Comparison of ENCODE assay signal across 17 cellular contexts in the genomic region with DNA sequence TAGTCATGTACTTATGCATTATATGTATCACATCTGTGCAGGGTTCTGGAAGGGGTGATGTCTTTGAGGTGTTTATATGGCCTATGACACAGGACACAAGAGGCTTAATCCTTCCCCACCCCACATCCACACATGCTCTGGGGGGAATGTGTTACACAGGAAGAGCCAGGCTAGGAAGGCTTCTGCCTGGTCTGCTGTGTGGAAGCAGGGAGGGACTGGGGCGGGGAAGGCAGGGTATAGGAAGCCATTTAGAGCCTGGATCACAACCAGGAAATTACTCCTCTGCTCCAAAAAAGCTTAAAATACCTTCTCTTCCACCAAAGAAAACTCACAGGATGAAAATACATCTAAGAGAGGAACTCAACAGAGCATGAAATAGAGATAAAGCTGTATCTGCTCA.
"Had no signal": no experiment of that assay in that cellular context is flagged by ENCODE, and none has a peak within 500 bp of the region (broad histone marks: within the 10 kb centered on the region; RNA-seq: fewer than 3 reads in every experiment).

No MANE protein-coding gene starts in this region.

- DNase-seq: activated CD4-positive, alpha-beta memory T cell treated with anti-CD3 and anti-CD28 coated beads for 36 hours; activated CD4-positive, alpha-beta T cell treated with anti-CD3 and anti-CD28 coated beads for 36 hours; activated naive CD4-positive, alpha-beta T cell; activated naive CD8-positive, alpha-beta T cell treated with anti-CD3 and anti-CD28 coated beads for 36 hours; activated T-cell treated with anti-CD3 and anti-CD28 coated beads for 4 hours; amniotic stem cell; endodermal cell; erythroblast; foreskin melanocyte; glutamatergic neuron; left lung; stimulated activated CD4-positive, alpha-beta T cell treated with anti-CD3 and anti-CD28 coated beads, Interleukin-15, amount 100 ng/mL, for 24 hours; stimulated activated CD4-positive, alpha-beta T cell treated with anti-CD3 and anti-CD28 coated beads, Interleukin-4, amount 100 ng/mL, for 1 hour; stomach; upper lobe of left lung had no signal

- H3K36me3 ChIP-seq: cardiac muscle cell, left lung, stomach, upper lobe of left lung had no signal

- H3K27ac ChIP-seq: cardiac muscle cell, left lung, stomach, upper lobe of left lung had no signal

- H3K4me3 ChIP-seq: cardiac muscle cell, left lung, skin epidermis, stomach, upper lobe of left lung had no signal

- H3K9me3 ChIP-seq: left lung, stomach, upper lobe of left lung had no signal

- H3K27me3 ChIP-seq: cardiac muscle cell, left lung, upper lobe of left lung had no signal
